8 cellular contexts compared by ENCODE assay signal in the genomic region with DNA sequence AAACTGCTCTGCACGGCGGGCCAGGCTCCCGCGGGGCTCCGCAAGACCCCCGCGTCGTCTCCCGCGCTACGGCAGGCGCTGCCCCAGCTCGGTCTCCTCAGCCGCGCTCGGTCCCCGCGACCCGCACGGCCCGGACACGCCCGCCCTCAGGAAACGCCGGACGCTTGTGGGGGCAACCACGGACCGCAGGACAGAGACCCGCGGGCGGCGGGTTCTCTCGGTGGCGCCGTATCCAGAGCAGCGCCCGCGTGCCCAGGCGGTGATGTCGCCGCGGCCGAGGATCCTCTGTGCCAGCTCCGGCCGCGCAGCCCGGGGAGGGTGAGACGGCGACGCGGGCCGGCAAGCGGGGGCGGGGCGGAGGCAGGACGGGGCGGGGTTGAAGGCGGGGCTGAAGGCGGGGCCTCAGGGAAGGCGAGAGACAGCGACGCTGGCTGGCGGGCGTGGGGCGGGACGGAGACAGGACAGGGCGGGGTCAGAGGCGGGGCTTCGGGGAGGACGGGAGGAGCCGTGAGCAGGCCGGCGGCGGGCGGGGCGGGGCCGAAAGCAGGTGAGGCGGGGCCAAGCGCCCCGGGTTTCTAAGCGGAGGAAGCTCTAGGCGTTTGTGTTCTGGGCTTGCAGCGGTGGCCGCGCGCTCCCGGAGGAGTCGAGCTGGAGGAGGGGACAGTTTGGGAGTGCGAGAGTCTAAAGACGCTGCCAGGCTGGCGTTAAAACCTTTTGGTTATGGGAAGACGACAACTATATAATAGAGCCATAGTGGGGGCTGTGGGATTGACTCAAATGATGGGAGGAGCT. TPM values are rescaled to one million over a fixed set of nuclear protein-coding genes. Genes with fewer than 3 reads are reported as not detected.
DNase-seq lines count a peak whose midpoint lies in the region; ATAC-seq and TF ChIP-seq lines count a peak whose summit lies in the region.

A gene (minus strand): TSS at position 289 of the 792 bp plus-strand sequence. CDS start 2,112 bp downstream, outside the sequence.

- TF ChIP-seq EP300 in Ishikawa (IDR thresholded peaks at IDR 0.05; ENCODE audit: borderline replicate concordance) = no peak

- H3K4me3 ChIP-seq in fibroblast of the aortic adventitia (ENCODE audit: low read depth, low read length) = peak within 1 kb of the TSS; percentile 90

- no peaks in the 10 kb centered on the region for H3K9me3 Mint-ChIP-seq in natural killer cell treated with Interleukin-12 subunit alpha and Interleukin-12 subunit beta and Interleukin-15 and Interleukin-18, amount 100 ng/mL, for 72 hours
- no peaks in the 10 kb centered on the region for H3K9me3 Mint-ChIP-seq in stimulated activated naive B cell treated with anti-CD40 and anti-IgM and Interleukin-4, amounts not matched to agents 10 μg/mL and 1 μg/mL and 100 μg/mL, for 72 hours

- no peak for TF ChIP-seq RAD21 in Ishikawa (IDR thresholded peaks at IDR 0.05; ENCODE audit: low read depth)

- peak; percentile 97 for ATAC-seq in GM21717 (IDR thresholded peaks at IDR 0.05; ENCODE audit: unreplicated experiment)
- ATAC-seq in natural killer cell treated with Interleukin-12 subunit alpha and Interleukin-12 subunit beta and Interleukin-15 and Interleukin-18, amount 100 ng/mL, for 72 hours = peak; percentile 100
- ATAC-seq in stimulated activated naive B cell treated with anti-CD40 and anti-IgM and Interleukin-4, amounts not matched to agents 10 μg/mL and 1 μg/mL and 100 μg/mL, for 72 hours (replicated peaks) = peak; percentile 96 to 98

- no peak within 1 kb of the TSS for H3K27ac Mint-ChIP-seq in natural killer cell treated with Interleukin-12 subunit alpha and Interleukin-12 subunit beta and Interleukin-15 and Interleukin-18, amount 100 ng/mL, for 72 hours
- H3K27ac Mint-ChIP-seq in stimulated activated naive B cell treated with anti-CD40 and anti-IgM and Interleukin-4, amounts not matched to agents 10 μg/mL and 1 μg/mL and 100 μg/mL, for 72 hours = peak within 1 kb of the TSS; percentile 65

- peaks cover 13 to 19% of the 10 kb centered on the region in 2 donors for H3K4me1 Mint-ChIP-seq in natural killer cell treated with Interleukin-12 subunit alpha and Interleukin-12 subunit beta and Interleukin-15 and Interleukin-18, amount 100 ng/mL, for 72 hours (ENCODE audit: low read depth in 2 of 2)
- H3K4me1 Mint-ChIP-seq in stimulated activated naive B cell treated with anti-CD40 and anti-IgM and Interleukin-4, amounts not matched to agents 10 μg/mL and 1 μg/mL and 100 μg/mL, for 72 hours = peaks cover 10 to 18% of the 10 kb centered on the region in 2 donors

- DNase-seq in DMS114 treated with DMSO at 0.1 percent for 48 hours (lab: John Stamatoyannopoulos, UW; ENCODE audit: unreplicated experiment) = peak; percentile 49
- peak; percentile 95 for DNase-seq in RPMI8226
- peak; percentile 98 for DNase-seq in activated effector memory CD4-positive, alpha-beta T cell treated with anti-CD3 and anti-CD28 coated beads, Interleukin-2, amount 50 U/mL, for 16 hours
- DNase-seq in fibroblast of the aortic adventitia (ENCODE audit: low read depth) = peak; percentile 94
- peak; percentile 93 for DNase-seq in natural killer cell treated with Interleukin-12 subunit alpha and Interleukin-12 subunit beta and Interleukin-15 and Interleukin-18, amount 100 ng/mL, for 72 hours (ENCODE audit: low spot score)
- peak; percentile 90 for DNase-seq in stimulated activated naive B cell treated with anti-CD40 and anti-IgM and Interleukin-4, amounts not matched to agents 10 μg/mL and 1 μg/mL and 100 μg/mL, for 72 hours

- H3K4me3 Mint-ChIP-seq in natural killer cell treated with Interleukin-12 subunit alpha and Interleukin-12 subunit beta and Interleukin-15 and Interleukin-18, amount 100 ng/mL, for 72 hours = peak within 1 kb of the TSS; percentile 95
- peak within 1 kb of the TSS; percentile 83 to 95 for H3K4me3 Mint-ChIP-seq in stimulated activated naive B cell treated with anti-CD40 and anti-IgM and Interleukin-4, amounts not matched to agents 10 μg/mL and 1 μg/mL and 100 μg/mL, for 72 hours

- H3K36me3 Mint-ChIP-seq in natural killer cell treated with Interleukin-12 subunit alpha and Interleukin-12 subunit beta and Interleukin-15 and Interleukin-18, amount 100 ng/mL, for 72 hours = no peaks in the 10 kb centered on the region
- no peaks in the 10 kb centered on the region for H3K36me3 Mint-ChIP-seq in stimulated activated naive B cell treated with anti-CD40 and anti-IgM and Interleukin-4, amounts not matched to agents 10 μg/mL and 1 μg/mL and 100 μg/mL, for 72 hours

- peaks cover 16% of the 10 kb centered on the region in 2 donors for H3K27me3 Mint-ChIP-seq in natural killer cell treated with Interleukin-12 subunit alpha and Interleukin-12 subunit beta and Interleukin-15 and Interleukin-18, amount 100 ng/mL, for 72 hours
- H3K27me3 Mint-ChIP-seq in stimulated activated naive B cell treated with anti-CD40 and anti-IgM and Interleukin-4, amounts not matched to agents 10 μg/mL and 1 μg/mL and 100 μg/mL, for 72 hours = peaks cover 23 to 27% of the 10 kb centered on the region in 2 donors

- no peak for TF ChIP-seq CTCF in fibroblast of the aortic adventitia (IDR thresholded peaks at IDR 0.05; ENCODE audit: insufficient read depth, low read length)

TF ChIP-seq in Ishikawa, 13 proteins besides CTCF, POLR2A, EP300 and RAD21:
- no peak for TF ChIP-seq EGR1 (IDR thresholded peaks at IDR 0.05)
- TF ChIP-seq NFIC (IDR thresholded peaks at IDR 0.05) = no peak
- TF ChIP-seq, protein P1, sequence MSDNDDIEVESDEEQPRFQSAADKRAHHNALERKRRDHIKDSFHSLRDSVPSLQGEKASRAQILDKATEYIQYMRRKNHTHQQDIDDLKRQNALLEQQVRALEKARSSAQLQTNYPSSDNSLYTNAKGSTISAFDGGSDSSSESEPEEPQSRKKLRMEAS (IDR thresholded peaks at IDR 0.05) = peak; percentile 83
- TF ChIP-seq ZBTB7A (IDR thresholded peaks at IDR 0.05; ENCODE audit: low read depth) = no peak
- TF ChIP-seq, protein P2, sequence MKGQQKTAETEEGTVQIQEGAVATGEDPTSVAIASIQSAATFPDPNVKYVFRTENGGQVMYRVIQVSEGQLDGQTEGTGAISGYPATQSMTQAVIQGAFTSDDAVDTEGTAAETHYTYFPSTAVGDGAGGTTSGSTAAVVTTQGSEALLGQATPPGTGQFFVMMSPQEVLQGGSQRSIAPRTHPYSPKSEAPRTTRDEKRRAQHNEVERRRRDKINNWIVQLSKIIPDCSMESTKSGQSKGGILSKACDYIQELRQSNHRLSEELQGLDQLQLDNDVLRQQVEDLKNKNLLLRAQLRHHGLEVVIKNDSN (IDR thresholded peaks at IDR 0.05) = no peak
- TF ChIP-seq TAF1 (IDR thresholded peaks at IDR 0.05; ENCODE audit: low read depth) = no peak; the same call in 1 of the 2 replicates
- no peak for TF ChIP-seq YY1 (IDR thresholded peaks at IDR 0.05; ENCODE audit: low read depth)
- no peak for TF ChIP-seq FOXM1 (IDR thresholded peaks at IDR 0.05; ENCODE audit: borderline replicate concordance, low read depth)
TF ChIP-seq in Ishikawa: peak in this region for 1.

RNA-seq across cellular contexts. Expression of the gene that starts here (rescaled TPM):
- 18.5 and 108 TPM in 2 replicates for total RNA-seq in fibroblast of the aortic adventitia (ENCODE audit: low replicate concordance)
- total RNA-seq in natural killer cell treated with Interleukin-12 subunit alpha and Interleukin-12 subunit beta and Interleukin-15 and Interleukin-18, amount 100 ng/mL, for 72 hours = under 1 TPM in 1 of 2 donors, not detected in 1; 0.06 TPM

Comparison
In these comparisons a context has a peak if more than half of its experiments do, and no peak if none do; other contexts are left out.
1. Peak in every context shown above with its lines: DNase-seq, ATAC-seq and H3K4me3 ChIP-seq.
2. RNA of the gene that starts here (total RNA-seq): 18.5 to 108 TPM in fibroblast of the aortic adventitia; 0.06 TPM in natural killer cell treated with Interleukin-12 subunit alpha and Interleukin-12 subunit beta and Interleukin-15 and Interleukin-18, amount 100 ng/mL, for 72 hours; every median in the first group is over 10 times any median in the second.
3. Peak in DNase-seq and ATAC-seq in natural killer cell treated with Interleukin-12 subunit alpha and Interleukin-12 subunit beta and Interleukin-15 and Interleukin-18, amount 100 ng/mL, for 72 hours; RNA of the gene not detected or under 1 TPM.